In the genomic region with DNA sequence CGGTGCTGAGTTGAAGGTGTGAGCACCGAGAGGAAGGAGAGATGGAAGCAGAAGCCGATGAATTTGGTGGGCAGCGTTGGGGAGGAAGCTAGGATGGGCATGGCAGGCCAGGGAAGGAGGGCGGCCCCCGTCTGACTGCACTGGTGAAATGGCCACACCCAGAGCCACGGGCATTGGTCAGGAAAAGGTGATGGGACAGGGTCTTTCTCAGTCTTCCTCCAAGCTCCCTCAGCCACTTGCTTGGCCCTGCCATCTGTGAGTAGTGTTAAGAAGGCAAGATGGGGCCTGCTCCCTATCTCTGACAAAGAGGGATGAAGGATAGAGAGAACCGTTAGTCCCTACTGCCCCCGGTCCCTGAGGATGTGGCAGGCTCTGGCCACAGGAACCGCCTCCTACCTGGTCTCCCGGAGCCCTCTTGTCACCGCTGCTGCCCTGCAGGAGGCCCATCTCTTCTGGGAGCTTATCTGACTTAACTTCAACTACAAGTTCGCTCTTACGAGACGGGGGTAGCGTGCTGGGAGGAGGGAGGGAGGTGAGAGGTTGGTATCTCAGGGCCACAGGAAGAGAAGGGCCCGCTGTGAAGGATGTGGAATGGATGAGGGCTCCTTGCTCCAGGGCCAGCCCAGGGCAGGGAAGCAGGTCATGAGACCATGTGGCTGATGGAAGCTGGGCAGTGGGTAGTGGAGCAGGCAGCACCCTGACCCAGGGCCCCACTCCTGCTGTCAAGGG, we compare ENCODE assay signal across 1 cellular context.
TF ChIP-seq lines count a peak whose summit lies in the region.

No MANE protein-coding gene starts in this region.

TF ChIP-seq in H1, 55 proteins besides CTCF, POLR2A, EP300 and RAD21:
- TF ChIP-seq, protein P1, sequence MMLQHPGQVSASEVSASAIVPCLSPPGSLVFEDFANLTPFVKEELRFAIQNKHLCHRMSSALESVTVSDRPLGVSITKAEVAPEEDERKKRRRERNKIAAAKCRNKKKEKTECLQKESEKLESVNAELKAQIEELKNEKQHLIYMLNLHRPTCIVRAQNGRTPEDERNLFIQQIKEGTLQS (IDR thresholded peaks at IDR 0.05; ENCODE audit: insufficient read depth, low read depth, low read length) = no peak
- TF ChIP-seq KDM4A (IDR thresholded peaks at IDR 0.05; ENCODE audit: low read depth, low read length, severe bottlenecking) (no peak), RXRA (IDR thresholded peaks at IDR 0.05; ENCODE audit: insufficient read depth, low read depth, low read length) (no peak)
TF ChIP-seq in H1: peak in this region for 0.
